33 cellular contexts compared by ENCODE assay signal in the genomic region with DNA sequence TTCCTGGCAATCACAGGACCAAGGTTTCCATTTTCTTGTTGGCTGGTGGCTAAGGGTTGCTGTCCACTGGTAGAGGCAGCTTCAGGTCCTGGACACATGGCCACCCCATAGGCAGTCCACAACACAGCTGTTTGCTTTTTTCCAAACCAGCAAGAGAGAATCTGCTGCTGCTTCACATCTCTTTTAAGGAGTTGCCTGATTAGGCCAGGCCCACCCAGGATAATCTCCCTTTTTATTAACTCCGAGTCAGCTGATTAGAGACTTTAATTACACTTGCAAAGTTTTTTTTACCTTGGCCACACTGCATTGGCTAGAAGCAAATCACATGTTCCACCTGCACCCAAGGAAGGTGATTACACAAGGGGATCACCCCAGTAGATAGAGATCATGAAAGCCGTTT.
DNase-seq lines count a peak whose midpoint lies in the region; ATAC-seq, FAIRE-seq and TF ChIP-seq lines count a peak whose summit lies in the region.
"Had no signal": no experiment of that assay in that cellular context is flagged by ENCODE, and none has a peak within 500 bp of the region (broad histone marks: within the 10 kb centered on the region; RNA-seq: fewer than 3 reads in every experiment).

No MANE protein-coding gene starts in this region.

- ATAC-seq in K562 (no peak), GM21717 (IDR thresholded peaks at IDR 0.05; ENCODE audit: unreplicated experiment) (no peak)
- ATAC-seq: A549; CD8-positive, alpha-beta T cell had no signal

- peaks cover 0 to 2% of the 10 kb centered on the region in 2 experiments; a peak in 2 of 5 replicates for H3K27me3 ChIP-seq in K562 (ENCODE audit: control insufficient read depth in 2 of 2, insufficient read depth in 2 of 2, low read length in 2 of 2)
- no peaks in the 10 kb centered on the region for H3K27me3 ChIP-seq in H1 (replicated peaks in 1 of 4; ENCODE audit: control insufficient read depth in 3 of 4, extremely low read depth in 1 of 4, insufficient read depth in 3 of 4, low read length in 3 of 4)
- H3K27me3 ChIP-seq: BLaER1; BLaER1 treated with 17β-estradiol and CSF1 and Interleukin-3, amounts not matched to agents 10 nM and 100 nM had no signal

- FAIRE-seq in K562 (lab: Jason Lieb, UNC), result no peak
- FAIRE-seq in H1 (lab: Jason Lieb, UNC), result no peak
- FAIRE-seq: A204.1, A549, D721Med had no signal

- no peaks in the 10 kb centered on the region; the same call in 1 of the 2 replicates for H3K23me2 ChIP-seq in H1 (ENCODE audit: low read depth, low read length)

- no peaks in the 10 kb centered on the region for H3K79me1 ChIP-seq in H1 (ENCODE audit: low read depth, low read length)

- no peak for DNase-seq in K562 (ENCODE audit: extremely low read depth in 1 of 4, low spot score in 3 of 4)
- no peak for DNase-seq in H1 (ENCODE audit: low read depth in 1 of 2, low spot score in 2 of 2)
- DNase-seq in KBM-7, result no peak
- DNase-seq in posterior vena cava (ENCODE audit: low spot score), result no peak
- DNase-seq: 8988T; ACHN; AML-193; BE2C; C1 segment of cervical spinal cord; Caco-2; Calu3; CD4-positive, alpha-beta memory T cell; CD4-positive, alpha-beta T cell; CD4-positive, CD25-positive, alpha-beta regulatory T cell; CD8-positive, alpha-beta memory T cell; CD8-positive, alpha-beta T cell; COR-L47; DMS 273 treated with DMSO at 0.1 percent for 48 hours; DMS153; DMS53; DMS79; DMS79 treated with DMSO at 0.1 percent for 48 hours; DND-41; EL had no signal

- H2BK20ac ChIP-seq in H1 (ENCODE audit: low read length), result no peak overlapping the region

- no peak overlapping the region for H2BK12ac ChIP-seq in H1 (ENCODE audit: low read depth, low read length)

- no peak overlapping the region for H3K18ac ChIP-seq in H1 (ENCODE audit: extremely low read depth, low read length)

- no peak overlapping the region for H3K4ac ChIP-seq in H1 (replicated peaks; ENCODE audit: insufficient read length, low read depth, low read length)

- CTCF ChIA-PET in HEK293 (lab: Yijun Ruan, JAX), result no interaction called here
- CTCF ChIA-PET in K562 (lab: Yijun Ruan, JAX; ENCODE audit: low intra/inter-chr PET ratio), result no interaction called here
- CTCF ChIA-PET in H1 (lab: Charles Lee; ENCODE audit: partially characterized antibody), result interaction anchor here (0.8 kb wide), 1 partner anchor 10 kb away, joined by 3 read pairs; no protein-coding TSS in a partner anchor

- no peaks in the 10 kb centered on the region for H3K79me2 ChIP-seq in K562 (ENCODE audit: control insufficient read depth, insufficient read depth, low read length)
- H3K79me2 ChIP-seq in H1 (ENCODE audit: control insufficient read depth in 1 of 2, insufficient read depth in 2 of 2, low read length in 2 of 2), result no peaks in the 10 kb centered on the region

- TF ChIP-seq POLR2A in K562 (conservative IDR thresholded peaks at IDR 0.05) (no peak), H1 (IDR thresholded peaks at IDR 0.05; ENCODE audit: control extremely low read depth in 1 of 2, low read depth in 2 of 2, low read length in 2 of 2) (no peak)

- H3K27ac ChIP-seq in HEK293 (ENCODE audit: extremely low read depth, low read depth, low read length) (no peak overlapping the region), K562 (ENCODE audit: extremely low read depth, low read depth, low read length) (no peak overlapping the region), H1 (ENCODE audit: low read depth, low read length) (no peak overlapping the region)
- H3K27ac ChIP-seq: 22Rv1; A549; BLaER1; BLaER1 treated with 17β-estradiol and CSF1 and Interleukin-3, amounts not matched to agents 10 nM and 100 nM; C4-2B had no signal

- no TSS peak for BruUV-seq in K562 (replicated peaks; lab: Mats Ljungman, UMichigan)

- no peak overlapping the region for H2BK120ac ChIP-seq in H1 (replicated peaks; ENCODE audit: low read depth, low read length)

- TF ChIP-seq CTCF in HEK293 (tag by site-specific recombination; IDR thresholded peaks at IDR 0.05) (no peak), K562 (IDR thresholded peaks at IDR 0.05 in 2 of 3, conservative IDR thresholded peaks at IDR 0.05 in 1 of 3; ENCODE audit: insufficient read depth in 2 of 3, low read depth in 1 of 3, low read length in 3 of 3) (no peak), H1 (IDR thresholded peaks at IDR 0.05; ENCODE audit: control extremely low read depth in 1 of 3, insufficient read depth in 1 of 3, low read depth in 1 of 3, low read length in 3 of 3) (no peak)

- no peak overlapping the region for H3K4me3 ChIP-seq in HEK293 (ENCODE audit: low read depth, low read length)
- no peak overlapping the region for H3K4me3 ChIP-seq in K562
- no peak overlapping the region for H3K4me3 ChIP-seq in H1 (ENCODE audit: extremely low read depth in 1 of 4, insufficient read depth in 2 of 4, low read depth in 3 of 4, low read length in 4 of 4)
- H3K4me3 ChIP-seq: A549; BLaER1; BLaER1 treated with 17β-estradiol and CSF1 and Interleukin-3, amounts not matched to agents 10 nM and 100 nM had no signal

- intact Hi-C loops in K562 (cut with micrococcal nuclease) (no loop called here), posterior vena cava (cut with DNase I) (no loop called here)

- H3K56ac ChIP-seq in H1 (replicated peaks; ENCODE audit: insufficient read length, low read depth, low read length), result no peak overlapping the region

- H2BK15ac ChIP-seq in H1 (ENCODE audit: low read length), result 0 out of 2 replicates have a peak overlapping the region, but pooled peaks have one; percentile 16

- no peak overlapping the region for H4K8ac ChIP-seq in H1 (ENCODE audit: extremely low read depth, insufficient read depth, low read length)

- TF ChIP-seq RAD21 in K562 (CRISPR knock-in tag; conservative IDR thresholded peaks at IDR 0.05 in 1 of 2, IDR thresholded peaks at IDR 0.05 in 1 of 2) (no peak), H1 (IDR thresholded peaks at IDR 0.05 in 1 of 2, conservative IDR thresholded peaks at IDR 0.05 in 1 of 2; ENCODE audit: low read depth in 2 of 2, low read length in 2 of 2) (no peak)

- H3K9me3 ChIP-seq in HEK293 (ENCODE audit: control insufficient read depth, insufficient read depth, low read depth, low read length) (no peaks in the 10 kb centered on the region), K562 (replicated peaks; ENCODE audit: control insufficient read depth, insufficient read depth, low read depth, low read length) (no peaks in the 10 kb centered on the region), H1 (ENCODE audit: insufficient read depth in 2 of 2, low read depth in 1 of 2, low read length in 1 of 2) (no peaks in the 10 kb centered on the region)
- H3K9me3 ChIP-seq: A549; BE2C; BLaER1; BLaER1 treated with 17β-estradiol and CSF1 and Interleukin-3, amounts not matched to agents 10 nM and 100 nM; Caco-2 had no signal

- no peak overlapping the region for H4K5ac ChIP-seq in H1 (ENCODE audit: insufficient read length, low read depth, low read length)

- no peak overlapping the region for H3K14ac ChIP-seq in H1 (ENCODE audit: insufficient read length)

- no peaks in the 10 kb centered on the region; the same call in 1 of the 2 replicates for H4K20me1 ChIP-seq in K562 (replicated peaks; ENCODE audit: control insufficient read depth, insufficient read depth, low read length)
- no peaks in the 10 kb centered on the region for H4K20me1 ChIP-seq in H1 (replicated peaks in 1 of 2; ENCODE audit: control insufficient read depth in 1 of 2, insufficient read depth in 2 of 2, low read length in 2 of 2)
- H4K20me1 ChIP-seq: BLaER1; BLaER1 treated with 17β-estradiol and CSF1 and Interleukin-3, amounts not matched to agents 10 nM and 100 nM had no signal

- TF ChIP-seq EP300 in K562 (IDR thresholded peaks at IDR 0.05; ENCODE audit: low read length) (no peak), H1 (IDR thresholded peaks at IDR 0.05; ENCODE audit: borderline replicate concordance in 1 of 2, low read depth in 2 of 2, low read length in 2 of 2) (no peak)

- no peaks in the 10 kb centered on the region for H3K4me1 ChIP-seq in HEK293 (ENCODE audit: control insufficient read depth, insufficient read depth, low read length)
- H3K4me1 ChIP-seq in K562 (replicated peaks in 1 of 2; ENCODE audit: control insufficient read depth in 2 of 2, insufficient read depth in 2 of 2, low read length in 2 of 2), result no peaks in the 10 kb centered on the region
- no peaks in the 10 kb centered on the region for H3K4me1 ChIP-seq in H1 (replicated peaks in 1 of 4; ENCODE audit: control insufficient read depth in 3 of 4, insufficient read depth in 4 of 4, low read length in 3 of 4)
- H3K4me1 ChIP-seq: A549, BE2C, BLaER1, Caco-2 had no signal

- no peak overlapping the region for H4K91ac ChIP-seq in H1 (replicated peaks; ENCODE audit: insufficient read length, low read length)

- H3K36me3 ChIP-seq in HEK293 (ENCODE audit: control insufficient read depth in 2 of 2, insufficient read depth in 1 of 2, low read length in 2 of 2) (no peaks in the 10 kb centered on the region), K562 (ENCODE audit: control insufficient read depth, insufficient read depth, low read length) (no peaks in the 10 kb centered on the region), H1 (ENCODE audit: control insufficient read depth in 2 of 4, insufficient read depth in 4 of 4, low read length in 3 of 4) (no peaks in the 10 kb centered on the region)
- H3K36me3 ChIP-seq: BE2C; BLaER1; BLaER1 treated with 17β-estradiol and CSF1 and Interleukin-3, amounts not matched to agents 10 nM and 100 nM had no signal

- 0% methylated on average over 2 of the region's 2 CpGs for WGBS in K562 (ENCODE audit: insufficient coverage, low coverage, missing lambda C conversion rate)
- WGBS in H1 (ENCODE audit: extremely low coverage in 1 of 2, insufficient coverage in 1 of 2, insufficient read length in 1 of 2, insufficient replicate concordance in 2 of 2, low coverage in 1 of 2, low lambda C conversion rate in 2 of 2, missing lambda C conversion rate in 1 of 2), 2 experiments, result 100% methylated on average over 2 of the region's 2 CpGs; no CpG with 5 or more reads in 1 of the 2 experiments

- no peak overlapping the region for H2AK5ac ChIP-seq in H1 (ENCODE audit: low read depth, low read length)

- H3K9ac ChIP-seq in K562 (ENCODE audit: insufficient read depth in 1 of 2, low read depth in 2 of 2, low read length in 2 of 2) (no peak overlapping the region), H1 (replicated peaks in 1 of 4; ENCODE audit: extremely low read depth in 1 of 4, low read depth in 3 of 4, low read length in 3 of 4) (no peak overlapping the region)
- H3K9ac ChIP-seq: BLaER1; BLaER1 treated with 17β-estradiol and CSF1 and Interleukin-3, amounts not matched to agents 10 nM and 100 nM had no signal

- in situ Hi-C loops in K562 (cut with MboI) (no loop called here), KBM-7 (cut with MboI; ENCODE audit: low pct_unique_long_range_greater_than_20kb, low sequenced_read_pairs) (no loop called here)

- H3K9me1 ChIP-seq in K562 (ENCODE audit: control insufficient read depth, insufficient read depth, low read length), result no peaks in the 10 kb centered on the region

- no peak overlapping the region for H2AFZ ChIP-seq in K562 (ENCODE audit: low read depth, low read length)
- no peak overlapping the region for H2AFZ ChIP-seq in H1 (ENCODE audit: low read length)

- POLR2A ChIA-PET in HEK293 (lab: Yijun Ruan, JAX) (no interaction called here), K562 (lab: Yijun Ruan, JAX) (no interaction called here), H1 (lab: Charles Lee; ENCODE audit: partially characterized antibody) (no interaction called here)

- no peak overlapping the region for H2BK5ac ChIP-seq in H1 (ENCODE audit: low read depth, low read length)

- no peak overlapping the region for H3K4me2 ChIP-seq in K562 (ENCODE audit: insufficient read depth, low read length)
- H3K4me2 ChIP-seq in H1 (ENCODE audit: insufficient read depth in 1 of 2, low read depth in 2 of 2, low read length in 2 of 2), result no peak overlapping the region
- H3K4me2 ChIP-seq: A549; BLaER1; BLaER1 treated with 17β-estradiol and CSF1 and Interleukin-3, amounts not matched to agents 10 nM and 100 nM had no signal

- H3K23ac ChIP-seq in H1 (ENCODE audit: insufficient read length), result no peak overlapping the region
